Comparison of ENCODE assay signal across 9 cellular contexts in the genomic region with DNA sequence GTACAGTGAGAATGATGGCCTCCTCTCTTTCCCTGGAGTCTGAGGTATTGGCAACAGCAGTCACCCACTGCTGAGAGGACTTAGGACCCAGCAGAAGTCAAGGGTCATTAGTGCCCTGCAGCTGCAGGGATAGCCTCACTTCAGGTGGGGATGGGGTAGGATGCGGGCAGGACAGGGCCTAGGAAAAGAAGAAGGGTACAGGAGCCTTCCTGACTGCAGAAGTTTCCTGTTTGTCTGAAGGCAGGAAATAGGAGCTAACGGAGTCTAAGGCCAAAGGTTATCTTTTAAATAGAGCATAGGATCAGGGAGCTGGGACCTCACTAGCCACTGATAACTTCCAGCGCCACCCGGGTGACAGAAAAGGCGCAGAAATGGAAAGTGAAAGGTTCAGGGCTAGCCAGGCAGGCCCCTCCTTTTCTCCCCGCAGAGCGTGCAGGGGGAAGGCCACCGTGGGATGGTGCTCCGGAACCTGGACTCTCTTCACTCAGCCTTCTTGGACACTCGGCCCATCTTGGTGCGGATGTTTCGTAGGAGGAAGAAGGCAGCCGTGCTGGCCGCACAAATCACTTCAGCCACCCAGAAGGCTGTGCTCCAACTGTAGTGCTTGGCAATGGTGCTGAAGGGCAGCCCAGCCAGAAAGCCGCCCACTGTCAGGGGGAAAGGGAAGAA. TPM values are rescaled to one million over a fixed set of nuclear protein-coding genes. Genes with fewer than 3 reads are reported as not detected.
DNase-seq lines count a peak whose midpoint lies in the region; ATAC-seq and TF ChIP-seq lines count a peak whose summit lies in the region.
"Had no signal": no experiment of that assay in that cellular context is flagged by ENCODE, and none has a peak within 500 bp of the region (broad histone marks: within the 10 kb centered on the region; RNA-seq: fewer than 3 reads in every experiment).

No MANE protein-coding gene starts in this region.

- no peak overlapping the region for H2AK5ac ChIP-seq in mesenchymal stem cell (ENCODE audit: low read length, severe bottlenecking)

- no peak overlapping the region for H2BK120ac ChIP-seq in mesenchymal stem cell (ENCODE audit: low read depth, low read length)

- H2AFZ ChIP-seq in mesenchymal stem cell (ENCODE audit: low read depth, low read length) (no peak overlapping the region), osteoblast (ENCODE audit: low read length) (no peak overlapping the region)

- no peaks in the 10 kb centered on the region for H3K9me3 Mint-ChIP-seq in activated naive CD4-positive, alpha-beta T cell treated with anti-CD3 and anti-CD28 coated beads, Interleukin-2, amount 50 U/mL, for 24 hours
- no peaks in the 10 kb centered on the region for H3K9me3 Mint-ChIP-seq in activated naive CD8-positive, alpha-beta T cell treated with anti-CD3 and anti-CD28 coated beads, Interleukin-2, amount 50 U/mL, for 24 hours

- H3K27ac Mint-ChIP-seq in activated naive CD4-positive, alpha-beta T cell treated with anti-CD3 and anti-CD28 coated beads, Interleukin-2, amount 50 U/mL, for 24 hours, result peak overlapping the region; percentile 41
- peak overlapping the region; percentile 77 for H3K27ac Mint-ChIP-seq in activated naive CD8-positive, alpha-beta T cell treated with anti-CD3 and anti-CD28 coated beads, Interleukin-2, amount 50 U/mL, for 24 hours

- peak overlapping the region; percentile 27 for H4K8ac ChIP-seq in mesenchymal stem cell (ENCODE audit: low read length)

- H3K79me2 ChIP-seq in osteoblast (ENCODE audit: insufficient read depth, low read length), result peaks cover 32% of the 10 kb centered on the region

- H3K4me3 ChIP-seq in mesenchymal stem cell (ENCODE audit: insufficient read depth in 1 of 2, low read depth in 1 of 2, low read length in 2 of 2), result peak overlapping the region in 1 of 2 experiments; percentile 5
- no peak overlapping the region for H3K4me3 ChIP-seq in tibial nerve
- no peak overlapping the region for H3K4me3 ChIP-seq in osteoblast (ENCODE audit: insufficient read depth, low read length)

- H3K4me1 Mint-ChIP-seq in activated naive CD4-positive, alpha-beta T cell treated with anti-CD3 and anti-CD28 coated beads, Interleukin-2, amount 50 U/mL, for 24 hours, result peaks cover 63% of the 10 kb centered on the region
- H3K4me1 Mint-ChIP-seq in activated naive CD8-positive, alpha-beta T cell treated with anti-CD3 and anti-CD28 coated beads, Interleukin-2, amount 50 U/mL, for 24 hours, result peaks cover 54% of the 10 kb centered on the region

- no peak for TF ChIP-seq EP300 in tibial nerve (IDR thresholded peaks at IDR 0.05)

- H3K27ac ChIP-seq in mesenchymal stem cell (ENCODE audit: low read length, poor library complexity, severe bottlenecking) (no peak overlapping the region), tibial nerve (peak overlapping the region in 3 of 4 donors; percentile 22 to 58 (median 44)), osteoblast (ENCODE audit: low read depth, low read length) (no peak overlapping the region)

- no peak for TF ChIP-seq POLR2A in tibial nerve (IDR thresholded peaks at IDR 0.05)

- H2BK12ac ChIP-seq in mesenchymal stem cell (ENCODE audit: low read length in 2 of 2), result no peak overlapping the region

- H3K4me2 ChIP-seq in mesenchymal stem cell (ENCODE audit: low read length, poor library complexity, severe bottlenecking) (no peak overlapping the region), osteoblast (ENCODE audit: insufficient read depth, low read length) (no peak overlapping the region)

- DNase-seq in activated naive CD4-positive, alpha-beta T cell treated with Interleukin-2 at 50 U/mL for 16 hours, result no peak
- no peak for DNase-seq in activated naive CD8-positive, alpha-beta T cell treated with anti-CD3 and anti-CD28 coated beads, Interleukin-2, amount 50 U/mL, for 24 hours
- DNase-seq in mesenchymal stem cell, result no peak
- no peak for DNase-seq in tibial nerve (ENCODE audit: low spot score in 2 of 2)
- DNase-seq in retina, result no peak
- DNase-seq in osteoblast (ENCODE audit: insufficient read length, low spot score, missing footprints), result no peak
- no peak for DNase-seq in epidermal melanocyte (ENCODE audit: insufficient read length, low spot score)

- H3K36me3 ChIP-seq in mesenchymal stem cell (ENCODE audit: control insufficient read depth in 1 of 2, insufficient read depth in 2 of 2, low read depth in 1 of 2, low read length in 2 of 2), result peaks cover 60 to 61% of the 10 kb centered on the region in 2 experiments
- H3K36me3 ChIP-seq in tibial nerve, result peaks cover 0 to 66% (median 8%) of the 10 kb centered on the region in 3 donors
- peaks cover 38% of the 10 kb centered on the region for H3K36me3 ChIP-seq in osteoblast (ENCODE audit: insufficient read depth, low read length)

- no peak overlapping the region for H4K91ac ChIP-seq in mesenchymal stem cell (ENCODE audit: low read length)

- H3K4me1 ChIP-seq in mesenchymal stem cell (ENCODE audit: control insufficient read depth, insufficient read depth, low read depth, low read length) (peaks cover 42% of the 10 kb centered on the region), tibial nerve (peaks cover 0 to 64% (median 26%) of the 10 kb centered on the region in 4 donors), osteoblast (ENCODE audit: insufficient read depth, low read length) (peaks cover 11% of the 10 kb centered on the region)

- peak overlapping the region; percentile 2 for H3K9ac ChIP-seq in mesenchymal stem cell (ENCODE audit: low read length)

- no peak overlapping the region for H3K18ac ChIP-seq in mesenchymal stem cell (ENCODE audit: low read depth in 1 of 2, low read length in 2 of 2)

- WGBS in mesenchymal stem cell, result 63% methylated on average over 15 of the region's 15 CpGs
- WGBS in tibial nerve, 2 donors, result 64 to 67% methylated on average over 13 to 15 of the region's 15 CpGs

- peaks cover 6% of the 10 kb centered on the region for H3K36me3 Mint-ChIP-seq in activated naive CD4-positive, alpha-beta T cell treated with anti-CD3 and anti-CD28 coated beads, Interleukin-2, amount 50 U/mL, for 24 hours
- peaks cover 45% of the 10 kb centered on the region for H3K36me3 Mint-ChIP-seq in activated naive CD8-positive, alpha-beta T cell treated with anti-CD3 and anti-CD28 coated beads, Interleukin-2, amount 50 U/mL, for 24 hours (ENCODE audit: low read depth)

- no peaks in the 10 kb centered on the region for H3K27me3 ChIP-seq in mesenchymal stem cell (ENCODE audit: control insufficient read depth in 1 of 2, insufficient read depth in 1 of 2, low read length in 2 of 2)
- H3K27me3 ChIP-seq in tibial nerve, result no peaks in the 10 kb centered on the region
- H3K27me3 ChIP-seq in osteoblast (ENCODE audit: insufficient read depth, low read length), result no peaks in the 10 kb centered on the region

- H3K27me3 Mint-ChIP-seq in activated naive CD4-positive, alpha-beta T cell treated with anti-CD3 and anti-CD28 coated beads, Interleukin-2, amount 50 U/mL, for 24 hours, result no peaks in the 10 kb centered on the region
- no peaks in the 10 kb centered on the region for H3K27me3 Mint-ChIP-seq in activated naive CD8-positive, alpha-beta T cell treated with anti-CD3 and anti-CD28 coated beads, Interleukin-2, amount 50 U/mL, for 24 hours

- H3K14ac ChIP-seq in mesenchymal stem cell (ENCODE audit: low read length in 2 of 2), result no peak overlapping the region

- peaks cover 14% of the 10 kb centered on the region for H4K20me1 ChIP-seq in osteoblast (ENCODE audit: insufficient read depth, low read length)

- H3K9me3 ChIP-seq in mesenchymal stem cell (ENCODE audit: control insufficient read depth, low read length) (no peaks in the 10 kb centered on the region), tibial nerve (no peaks in the 10 kb centered on the region), osteoblast (ENCODE audit: low read depth, low read length) (no peaks in the 10 kb centered on the region)

- TF ChIP-seq CTCF in tibial nerve (IDR thresholded peaks at IDR 0.05), result no peak
- TF ChIP-seq CTCF in osteoblast (IDR thresholded peaks at IDR 0.05; ENCODE audit: extremely low read depth, low read depth, low read length), result no peak

- no peak overlapping the region for H2BK5ac ChIP-seq in mesenchymal stem cell (ENCODE audit: low read depth, low read length, poor library complexity, severe bottlenecking)

- no peak overlapping the region for H3K23ac ChIP-seq in mesenchymal stem cell (ENCODE audit: low read length in 2 of 2)

- H3K4ac ChIP-seq in mesenchymal stem cell (ENCODE audit: low read depth in 1 of 2, low read length in 2 of 2), result no peak overlapping the region

- no peak overlapping the region for H2BK15ac ChIP-seq in mesenchymal stem cell (ENCODE audit: low read depth, poor library complexity, severe bottlenecking)

- peaks cover 30% of the 10 kb centered on the region for H3K79me1 ChIP-seq in mesenchymal stem cell (replicated peaks; ENCODE audit: low read length, poor library complexity, severe bottlenecking)

- ATAC-seq in activated naive CD8-positive, alpha-beta T cell treated with anti-CD3 and anti-CD28 coated beads, Interleukin-2, amount 50 U/mL, for 24 hours, result no peak
- ATAC-seq: HCT116 had no signal

- no peak overlapping the region for H3K4me3 Mint-ChIP-seq in activated naive CD4-positive, alpha-beta T cell treated with anti-CD3 and anti-CD28 coated beads, Interleukin-2, amount 50 U/mL, for 24 hours
- H3K4me3 Mint-ChIP-seq in activated naive CD8-positive, alpha-beta T cell treated with anti-CD3 and anti-CD28 coated beads, Interleukin-2, amount 50 U/mL, for 24 hours, result no peak overlapping the region

RNA-seq across cellular contexts. Expression of gene TRAPPC4, which starts 6.0 kb away (rescaled TPM):
- 76.7 TPM for polyA plus RNA-seq in mesenchymal stem cell (2013, experiment 1 of 2)
- 77.1 TPM for polyA plus RNA-seq in mesenchymal stem cell (2013, experiment 2 of 2)
- 10 to 100 TPM; 64.7 to 92.0 (median 81.8) TPM for total RNA-seq in tibial nerve
- 42.3 and 48.0 TPM in 2 replicates for total RNA-seq in osteoblast

RNA-seq across cellular contexts. Expression of gene SLC37A4, which starts 6.1 kb away (rescaled TPM):
- polyA plus RNA-seq in mesenchymal stem cell (2013, experiment 1 of 2), result 6.8 TPM
- 7.2 TPM for polyA plus RNA-seq in mesenchymal stem cell (2013, experiment 2 of 2)
- 10 to 100 TPM; 24.6 to 32.2 (median 29.2) TPM for total RNA-seq in tibial nerve
- total RNA-seq in osteoblast, result 13.0 and 14.8 TPM in 2 replicates

RNA-seq across cellular contexts. Expression of gene RPS25, which starts 6.4 kb away (rescaled TPM):
- 1,955 TPM for polyA plus RNA-seq in mesenchymal stem cell (2013, experiment 1 of 2)
- 1,914 TPM for polyA plus RNA-seq in mesenchymal stem cell (2013, experiment 2 of 2)
- total RNA-seq in tibial nerve, result 1,000 to 10,000 TPM; 1,034 to 1,871 (median 1,524) TPM
- 1,078 and 1,259 TPM in 2 replicates for total RNA-seq in osteoblast

RNA-seq across cellular contexts. Expression of gene CENATAC, which starts 26.6 kb away (rescaled TPM):
- 11.0 TPM for polyA plus RNA-seq in mesenchymal stem cell (2013, experiment 1 of 2)
- polyA plus RNA-seq in mesenchymal stem cell (2013, experiment 2 of 2), result 10.0 TPM
- total RNA-seq in tibial nerve, result 100 to 1,000 TPM in 1 of 4 donors, 10 to 100 TPM in 3; 77.3 to 158 (median 88.0) TPM
- 37.6 and 37.7 TPM in 2 replicates for total RNA-seq in osteoblast

RNA-seq across cellular contexts. Expression of gene HYOU1, which starts 32.4 kb away (rescaled TPM):
- polyA plus RNA-seq in mesenchymal stem cell (2013, experiment 1 of 2), result 118 TPM
- 124 TPM for polyA plus RNA-seq in mesenchymal stem cell (2013, experiment 2 of 2)
- total RNA-seq in tibial nerve (100 to 1,000 TPM in 1 of 4 donors, 10 to 100 TPM in 3; 78.1 to 102 (median 91.3) TPM), osteoblast (94.9 and 117 TPM in 2 replicates)

Comparison
In these comparisons a context has a peak if more than half of its experiments do, and no peak if none do; other contexts are left out.
1. H3K27ac ChIP-seq: peak in tibial nerve (3 of 4); none in mesenchymal stem cell (single experiment) and osteoblast (single experiment).